ENCODE assay signal across 1 cellular context in the genomic region with DNA sequence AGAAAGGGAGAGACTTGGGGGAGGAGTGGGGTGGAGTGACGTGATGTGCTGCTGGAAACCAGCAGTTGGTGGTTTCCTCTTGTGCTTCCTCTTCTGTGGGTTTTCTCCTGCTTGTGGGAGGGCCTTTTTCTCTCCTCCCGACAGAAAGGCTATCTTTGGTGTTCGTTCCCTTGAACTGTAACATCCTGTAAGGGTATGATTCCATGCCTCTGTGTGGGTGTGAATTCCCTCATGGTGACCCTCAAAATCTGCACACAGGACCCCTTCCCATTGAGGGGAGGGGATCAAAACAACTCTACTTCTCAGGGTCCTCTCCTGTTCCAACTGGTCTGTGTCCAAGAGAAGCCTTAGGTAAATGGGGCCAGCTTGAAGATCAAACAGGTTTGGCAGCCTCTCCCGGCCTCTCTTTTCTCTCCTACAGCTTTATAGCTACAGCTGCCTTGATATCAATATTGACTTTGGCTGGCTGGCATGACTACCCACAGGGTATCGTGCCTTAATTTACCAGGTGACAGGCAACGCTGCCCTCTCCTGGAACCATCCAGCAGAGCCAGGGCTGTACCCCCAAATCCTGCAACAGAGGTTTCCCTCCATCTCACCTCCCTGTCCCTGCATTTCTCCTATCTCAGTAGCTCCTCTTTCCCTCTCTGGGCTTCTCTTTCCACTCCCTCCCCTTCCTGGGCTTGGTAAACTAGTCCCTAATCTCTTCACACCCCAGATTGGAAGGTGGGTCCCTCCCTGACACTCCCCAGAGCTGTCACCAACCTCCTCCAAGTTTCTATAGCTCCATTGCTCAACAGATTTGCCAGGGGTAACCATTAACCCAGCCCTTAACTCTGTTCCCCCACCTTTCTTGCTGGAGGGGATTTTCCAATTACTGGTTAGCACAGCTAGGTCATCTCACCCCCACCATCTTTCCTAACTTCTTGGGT.
A peak's percentile ranks its signal among the peaks of the same experiment; 100 is the strongest.
TF ChIP-seq lines count a peak whose summit lies in the region.

No MANE protein-coding gene starts in this region.

TF ChIP-seq in HepG2, 621 proteins besides CTCF, POLR2A, EP300 and RAD21 (continued from another document and continues in another):
- TF ChIP-seq, protein P1, sequence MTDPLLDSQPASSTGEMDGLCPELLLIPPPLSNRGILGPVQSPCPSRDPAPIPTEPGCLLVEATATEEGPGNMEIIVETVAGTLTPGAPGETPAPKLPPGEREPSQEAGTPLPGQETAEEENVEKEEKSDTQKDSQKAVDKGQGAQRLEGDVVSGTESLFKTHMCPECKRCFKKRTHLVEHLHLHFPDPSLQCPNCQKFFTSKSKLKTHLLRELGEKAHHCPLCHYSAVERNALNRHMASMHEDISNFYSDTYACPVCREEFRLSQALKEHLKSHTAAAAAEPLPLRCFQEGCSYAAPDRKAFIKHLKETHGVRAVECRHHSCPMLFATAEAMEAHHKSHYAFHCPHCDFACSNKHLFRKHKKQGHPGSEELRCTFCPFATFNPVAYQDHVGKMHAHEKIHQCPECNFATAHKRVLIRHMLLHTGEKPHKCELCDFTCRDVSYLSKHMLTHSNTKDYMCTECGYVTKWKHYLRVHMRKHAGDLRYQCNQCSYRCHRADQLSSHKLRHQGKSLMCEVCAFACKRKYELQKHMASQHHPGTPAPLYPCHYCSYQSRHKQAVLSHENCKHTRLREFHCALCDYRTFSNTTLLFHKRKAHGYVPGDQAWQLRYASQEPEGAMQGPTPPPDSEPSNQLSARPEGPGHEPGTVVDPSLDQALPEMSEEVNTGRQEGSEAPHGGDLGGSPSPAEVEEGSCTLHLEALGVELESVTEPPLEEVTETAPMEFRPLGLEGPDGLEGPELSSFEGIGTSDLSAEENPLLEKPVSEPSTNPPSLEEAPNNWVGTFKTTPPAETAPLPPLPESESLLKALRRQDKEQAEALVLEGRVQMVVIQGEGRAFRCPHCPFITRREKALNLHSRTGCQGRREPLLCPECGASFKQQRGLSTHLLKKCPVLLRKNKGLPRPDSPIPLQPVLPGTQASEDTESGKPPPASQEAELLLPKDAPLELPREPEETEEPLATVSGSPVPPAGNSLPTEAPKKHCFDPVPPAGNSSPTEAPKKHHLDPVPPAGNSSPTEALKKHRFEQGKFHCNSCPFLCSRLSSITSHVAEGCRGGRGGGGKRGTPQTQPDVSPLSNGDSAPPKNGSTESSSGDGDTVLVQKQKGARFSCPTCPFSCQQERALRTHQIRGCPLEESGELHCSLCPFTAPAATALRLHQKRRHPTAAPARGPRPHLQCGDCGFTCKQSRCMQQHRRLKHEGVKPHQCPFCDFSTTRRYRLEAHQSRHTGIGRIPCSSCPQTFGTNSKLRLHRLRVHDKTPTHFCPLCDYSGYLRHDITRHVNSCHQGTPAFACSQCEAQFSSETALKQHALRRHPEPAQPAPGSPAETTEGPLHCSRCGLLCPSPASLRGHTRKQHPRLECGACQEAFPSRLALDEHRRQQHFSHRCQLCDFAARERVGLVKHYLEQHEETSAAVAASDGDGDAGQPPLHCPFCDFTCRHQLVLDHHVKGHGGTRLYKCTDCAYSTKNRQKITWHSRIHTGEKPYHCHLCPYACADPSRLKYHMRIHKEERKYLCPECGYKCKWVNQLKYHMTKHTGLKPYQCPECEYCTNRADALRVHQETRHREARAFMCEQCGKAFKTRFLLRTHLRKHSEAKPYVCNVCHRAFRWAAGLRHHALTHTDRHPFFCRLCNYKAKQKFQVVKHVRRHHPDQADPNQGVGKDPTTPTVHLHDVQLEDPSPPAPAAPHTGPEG (CRISPR knock-in tag; IDR thresholded peaks at IDR 0.05), result 0 out of 2 replicates have a peak, but pooled peaks have one; percentile 46
- TF ChIP-seq TMF1 (CRISPR knock-in tag; IDR thresholded peaks at IDR 0.05; ENCODE audit: low read depth), result peak; percentile 83
- peak; percentile 31; the same call in 1 of the 2 replicates for TF ChIP-seq MYC (CRISPR knock-in tag; IDR thresholded peaks at IDR 0.05; ENCODE audit: borderline replicate concordance)
- peak; percentile 49; the same call in 1 of the 2 replicates for TF ChIP-seq BRD4 (CRISPR knock-in tag; IDR thresholded peaks at IDR 0.05)
- TF ChIP-seq POLR2AphosphoS5 (IDR thresholded peaks at IDR 0.05; ENCODE audit: low read depth, low read length), result peak; percentile 66
- TF ChIP-seq NAIF1 (CRISPR knock-in tag; IDR thresholded peaks at IDR 0.05; ENCODE audit: borderline replicate concordance), result no peak
- TF ChIP-seq FOXK1 (CRISPR knock-in tag; IDR thresholded peaks at IDR 0.05; ENCODE audit: borderline replicate concordance, low read depth), result peak; percentile 31; the same call in 1 of the 2 replicates
- TF ChIP-seq, protein P2, sequence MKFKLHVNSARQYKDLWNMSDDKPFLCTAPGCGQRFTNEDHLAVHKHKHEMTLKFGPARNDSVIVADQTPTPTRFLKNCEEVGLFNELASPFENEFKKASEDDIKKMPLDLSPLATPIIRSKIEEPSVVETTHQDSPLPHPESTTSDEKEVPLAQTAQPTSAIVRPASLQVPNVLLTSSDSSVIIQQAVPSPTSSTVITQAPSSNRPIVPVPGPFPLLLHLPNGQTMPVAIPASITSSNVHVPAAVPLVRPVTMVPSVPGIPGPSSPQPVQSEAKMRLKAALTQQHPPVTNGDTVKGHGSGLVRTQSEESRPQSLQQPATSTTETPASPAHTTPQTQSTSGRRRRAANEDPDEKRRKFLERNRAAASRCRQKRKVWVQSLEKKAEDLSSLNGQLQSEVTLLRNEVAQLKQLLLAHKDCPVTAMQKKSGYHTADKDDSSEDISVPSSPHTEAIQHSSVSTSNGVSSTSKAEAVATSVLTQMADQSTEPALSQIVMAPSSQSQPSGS (CRISPR knock-in tag; IDR thresholded peaks at IDR 0.05), result peak; percentile 79; the same call in 1 of the 2 replicates
- peak; percentile 81 for TF ChIP-seq TCF7 (IDR thresholded peaks at IDR 0.05; ENCODE audit: low read depth)
- TF ChIP-seq ZNF589 (CRISPR knock-in tag; conservative IDR thresholded peaks at IDR 0.05), result 0 out of 2 replicates have a peak, but pooled peaks have one; percentile 46
- no peak for TF ChIP-seq ZNF678 (CRISPR knock-in tag; IDR thresholded peaks at IDR 0.05)
- TF ChIP-seq HNF4G (IDR thresholded peaks at IDR 0.05; ENCODE audit: borderline replicate concordance, low read depth, low read length), result peak; percentile 18; the same call in 1 of the 2 replicates
- TF ChIP-seq HNF4G (CRISPR knock-in tag; IDR thresholded peaks at IDR 0.05; ENCODE audit: borderline replicate concordance, low read depth), result no peak; the same call in 1 of the 2 replicates
- peak; percentile 44 for TF ChIP-seq MED8 (CRISPR knock-in tag; IDR thresholded peaks at IDR 0.05; ENCODE audit: insufficient replicate concordance)
- TF ChIP-seq IKZF4 (CRISPR knock-in tag; IDR thresholded peaks at IDR 0.05; ENCODE audit: borderline replicate concordance, low read depth, not compliant biosample characterization), result peak; percentile 16
- TF ChIP-seq, protein P3, sequence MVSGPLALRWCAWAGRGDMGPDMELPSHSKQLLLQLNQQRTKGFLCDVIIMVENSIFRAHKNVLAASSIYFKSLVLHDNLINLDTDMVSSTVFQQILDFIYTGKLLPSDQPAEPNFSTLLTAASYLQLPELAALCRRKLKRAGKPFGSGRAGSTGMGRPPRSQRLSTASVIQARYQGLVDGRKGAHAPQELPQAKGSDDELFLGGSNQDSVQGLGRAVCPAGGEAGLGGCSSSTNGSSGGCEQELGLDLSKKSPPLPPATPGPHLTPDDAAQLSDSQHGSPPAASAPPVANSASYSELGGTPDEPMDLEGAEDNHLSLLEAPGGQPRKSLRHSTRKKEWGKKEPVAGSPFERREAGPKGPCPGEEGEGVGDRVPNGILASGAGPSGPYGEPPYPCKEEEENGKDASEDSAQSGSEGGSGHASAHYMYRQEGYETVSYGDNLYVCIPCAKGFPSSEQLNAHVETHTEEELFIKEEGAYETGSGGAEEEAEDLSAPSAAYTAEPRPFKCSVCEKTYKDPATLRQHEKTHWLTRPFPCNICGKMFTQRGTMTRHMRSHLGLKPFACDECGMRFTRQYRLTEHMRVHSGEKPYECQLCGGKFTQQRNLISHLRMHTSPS (CRISPR knock-in tag; IDR thresholded peaks at IDR 0.05; ENCODE audit: low read depth), result peak; percentile 77; the same call in 1 of the 2 replicates
- peak; percentile 94 for TF ChIP-seq TBX3 (IDR thresholded peaks at IDR 0.05; ENCODE audit: borderline replicate concordance)
- TF ChIP-seq, protein P4, sequence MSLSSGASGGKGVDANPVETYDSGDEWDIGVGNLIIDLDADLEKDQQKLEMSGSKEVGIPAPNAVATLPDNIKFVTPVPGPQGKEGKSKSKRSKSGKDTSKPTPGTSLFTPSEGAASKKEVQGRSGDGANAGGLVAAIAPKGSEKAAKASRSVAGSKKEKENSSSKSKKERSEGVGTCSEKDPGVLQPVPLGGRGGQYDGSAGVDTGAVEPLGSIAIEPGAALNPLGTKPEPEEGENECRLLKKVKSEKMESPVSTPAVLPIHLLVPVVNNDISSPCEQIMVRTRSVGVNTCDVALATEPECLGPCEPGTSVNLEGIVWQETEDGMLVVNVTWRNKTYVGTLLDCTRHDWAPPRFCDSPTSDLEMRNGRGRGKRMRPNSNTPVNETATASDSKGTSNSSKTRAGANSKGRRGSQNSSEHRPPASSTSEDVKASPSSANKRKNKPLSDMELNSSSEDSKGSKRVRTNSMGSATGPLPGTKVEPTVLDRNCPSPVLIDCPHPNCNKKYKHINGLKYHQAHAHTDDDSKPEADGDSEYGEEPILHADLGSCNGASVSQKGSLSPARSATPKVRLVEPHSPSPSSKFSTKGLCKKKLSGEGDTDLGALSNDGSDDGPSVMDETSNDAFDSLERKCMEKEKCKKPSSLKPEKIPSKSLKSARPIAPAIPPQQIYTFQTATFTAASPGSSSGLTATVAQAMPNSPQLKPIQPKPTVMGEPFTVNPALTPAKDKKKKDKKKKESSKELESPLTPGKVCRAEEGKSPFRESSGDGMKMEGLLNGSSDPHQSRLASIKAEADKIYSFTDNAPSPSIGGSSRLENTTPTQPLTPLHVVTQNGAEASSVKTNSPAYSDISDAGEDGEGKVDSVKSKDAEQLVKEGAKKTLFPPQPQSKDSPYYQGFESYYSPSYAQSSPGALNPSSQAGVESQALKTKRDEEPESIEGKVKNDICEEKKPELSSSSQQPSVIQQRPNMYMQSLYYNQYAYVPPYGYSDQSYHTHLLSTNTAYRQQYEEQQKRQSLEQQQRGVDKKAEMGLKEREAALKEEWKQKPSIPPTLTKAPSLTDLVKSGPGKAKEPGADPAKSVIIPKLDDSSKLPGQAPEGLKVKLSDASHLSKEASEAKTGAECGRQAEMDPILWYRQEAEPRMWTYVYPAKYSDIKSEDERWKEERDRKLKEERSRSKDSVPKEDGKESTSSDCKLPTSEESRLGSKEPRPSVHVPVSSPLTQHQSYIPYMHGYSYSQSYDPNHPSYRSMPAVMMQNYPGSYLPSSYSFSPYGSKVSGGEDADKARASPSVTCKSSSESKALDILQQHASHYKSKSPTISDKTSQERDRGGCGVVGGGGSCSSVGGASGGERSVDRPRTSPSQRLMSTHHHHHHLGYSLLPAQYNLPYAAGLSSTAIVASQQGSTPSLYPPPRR (CRISPR knock-in tag; IDR thresholded peaks at IDR 0.05; ENCODE audit: borderline replicate concordance), result peak; percentile 99
- TF ChIP-seq FOXP1 (IDR thresholded peaks at IDR 0.05), result no peak; the same call in 1 of the 2 replicates
- peak; percentile 95 for TF ChIP-seq FOXP1 (CRISPR knock-in tag; IDR thresholded peaks at IDR 0.05)
- TF ChIP-seq PHF20 (CRISPR knock-in tag; IDR thresholded peaks at IDR 0.05), result peak; percentile 52
- no peak; the same call in 1 of the 2 replicates for TF ChIP-seq FOXJ3 (CRISPR knock-in tag; IDR thresholded peaks at IDR 0.05; ENCODE audit: borderline replicate concordance)
- TF ChIP-seq FOXO1 (CRISPR knock-in tag; IDR thresholded peaks at IDR 0.05), result peak; percentile 89
- peak; percentile 35; the same call in 1 of the 2 replicates for TF ChIP-seq NCOA1 (CRISPR knock-in tag; IDR thresholded peaks at IDR 0.05)
- TF ChIP-seq RCOR2 (CRISPR knock-in tag; IDR thresholded peaks at IDR 0.05), result peak; percentile 58; the same call in 1 of the 2 replicates
- TF ChIP-seq, protein P5, sequence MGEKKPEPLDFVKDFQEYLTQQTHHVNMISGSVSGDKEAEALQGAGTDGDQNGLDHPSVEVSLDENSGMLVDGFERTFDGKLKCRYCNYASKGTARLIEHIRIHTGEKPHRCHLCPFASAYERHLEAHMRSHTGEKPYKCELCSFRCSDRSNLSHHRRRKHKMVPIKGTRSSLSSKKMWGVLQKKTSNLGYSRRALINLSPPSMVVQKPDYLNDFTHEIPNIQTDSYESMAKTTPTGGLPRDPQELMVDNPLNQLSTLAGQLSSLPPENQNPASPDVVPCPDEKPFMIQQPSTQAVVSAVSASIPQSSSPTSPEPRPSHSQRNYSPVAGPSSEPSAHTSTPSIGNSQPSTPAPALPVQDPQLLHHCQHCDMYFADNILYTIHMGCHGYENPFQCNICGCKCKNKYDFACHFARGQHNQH (CRISPR knock-in tag; IDR thresholded peaks at IDR 0.05), result peak; percentile 87; the same call in 1 of the 2 replicates
- TF ChIP-seq ZBTB21 (CRISPR knock-in tag; IDR thresholded peaks at IDR 0.05), result no peak
- no peak for TF ChIP-seq TCF12 (IDR thresholded peaks at IDR 0.05)
- peak; percentile 46; the same call in 1 of the 2 replicates for TF ChIP-seq TCF12 (CRISPR knock-in tag; IDR thresholded peaks at IDR 0.05)
- no peak for TF ChIP-seq HNRNPL (IDR thresholded peaks at IDR 0.05; ENCODE audit: low read depth, low read length)
- no peak for TF ChIP-seq WIZ (CRISPR knock-in tag; IDR thresholded peaks at IDR 0.05)
- peak; percentile 79; the same call in 1 of the 2 replicates for TF ChIP-seq ZBTB7B (CRISPR knock-in tag; IDR thresholded peaks at IDR 0.05)
- peak; percentile 78 for TF ChIP-seq HNF4A (CRISPR knock-in tag; IDR thresholded peaks at IDR 0.05)
- TF ChIP-seq, protein P6, sequence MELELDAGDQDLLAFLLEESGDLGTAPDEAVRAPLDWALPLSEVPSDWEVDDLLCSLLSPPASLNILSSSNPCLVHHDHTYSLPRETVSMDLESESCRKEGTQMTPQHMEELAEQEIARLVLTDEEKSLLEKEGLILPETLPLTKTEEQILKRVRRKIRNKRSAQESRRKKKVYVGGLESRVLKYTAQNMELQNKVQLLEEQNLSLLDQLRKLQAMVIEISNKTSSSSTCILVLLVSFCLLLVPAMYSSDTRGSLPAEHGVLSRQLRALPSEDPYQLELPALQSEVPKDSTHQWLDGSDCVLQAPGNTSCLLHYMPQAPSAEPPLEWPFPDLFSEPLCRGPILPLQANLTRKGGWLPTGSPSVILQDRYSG (CRISPR knock-in tag; IDR thresholded peaks at IDR 0.05), result no peak; the same call in 1 of the 2 replicates
- peak; percentile 51 for TF ChIP-seq NFYB (CRISPR knock-in tag; IDR thresholded peaks at IDR 0.05)
- no peak for TF ChIP-seq FOXA1 (IDR thresholded peaks at IDR 0.05)
- peak; percentile 85 for TF ChIP-seq FOXA1 (CRISPR knock-in tag; IDR thresholded peaks at IDR 0.05)
- TF ChIP-seq, protein P7, sequence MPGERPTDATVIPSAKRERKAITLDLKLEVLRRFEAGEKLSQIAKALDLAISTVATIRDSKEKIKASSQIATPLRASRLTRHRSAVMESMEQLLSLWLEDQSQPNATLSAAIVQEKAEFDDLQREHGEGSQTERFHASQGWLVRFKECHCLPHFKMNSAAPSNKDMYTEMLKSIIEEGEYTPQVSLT (CRISPR knock-in tag; IDR thresholded peaks at IDR 0.05; ENCODE audit: borderline replicate concordance, low read depth), result no peak
- TF ChIP-seq, protein P8, sequence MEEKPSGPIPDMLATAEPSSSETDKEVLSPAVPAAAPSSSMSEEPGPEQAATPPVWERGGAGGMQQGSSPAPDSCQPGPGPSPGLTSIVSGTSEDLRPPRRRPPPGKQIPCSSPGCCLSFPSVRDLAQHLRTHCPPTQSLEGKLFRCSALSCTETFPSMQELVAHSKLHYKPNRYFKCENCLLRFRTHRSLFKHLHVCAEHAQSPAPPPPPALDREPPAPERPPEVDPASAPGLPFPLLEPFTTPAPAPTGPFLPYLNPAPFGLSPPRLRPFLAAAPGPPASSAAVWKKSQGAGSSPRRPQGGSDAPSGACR (CRISPR knock-in tag; IDR thresholded peaks at IDR 0.05), result peak; percentile 59; the same call in 1 of the 2 replicates
- peak; percentile 59; the same call in 1 of the 2 replicates for TF ChIP-seq KAT8 (CRISPR knock-in tag; IDR thresholded peaks at IDR 0.05)
- TF ChIP-seq TGIF2 (CRISPR knock-in tag; IDR thresholded peaks at IDR 0.05), result peak; percentile 94
